ENCODE assay signal across 16 cellular contexts in the genomic region with DNA sequence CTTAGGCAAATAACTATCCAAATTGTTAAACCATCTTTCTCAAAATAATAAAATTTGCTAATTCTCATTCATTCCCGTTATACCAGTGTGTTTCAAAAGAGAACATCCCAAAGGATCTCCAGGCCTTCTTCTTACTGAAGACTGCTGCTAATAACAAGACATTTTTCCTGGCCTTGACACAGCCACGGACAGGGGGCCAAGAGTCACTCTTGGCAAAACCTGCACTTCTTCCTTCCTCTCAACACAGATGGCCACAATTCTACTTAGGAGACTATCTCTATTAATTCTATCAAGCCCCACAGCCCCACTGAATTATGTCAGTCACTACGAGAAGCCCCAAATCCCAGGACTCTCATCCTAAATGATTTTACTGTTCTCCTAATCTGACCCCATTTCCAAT.
"Had no signal": no experiment of that assay in that cellular context is flagged by ENCODE, and none has a peak within 500 bp of the region (broad histone marks: within the 10 kb centered on the region; RNA-seq: fewer than 3 reads in every experiment).

No MANE protein-coding gene starts in this region.

- H3K9me3 ChIP-seq: prostate gland, testis, tibial nerve, upper lobe of right lung had no signal

- H3K36me3 Mint-ChIP-seq: naive thymus-derived CD8-positive, alpha-beta T cell had no signal

- H3K27me3 ChIP-seq: testis, tibial nerve, upper lobe of right lung had no signal

- ATAC-seq: left colon; naive thymus-derived CD8-positive, alpha-beta T cell; sciatic nerve; stimulated activated naive B cell treated with anti-CD40 and anti-IgM and Interleukin-4, amounts not matched to agents 10 μg/mL and 1 μg/mL and 100 μg/mL, for 72 hours; stimulated activated naive CD8-positive, alpha-beta T cell treated with anti-CD3 and anti-CD28 coated beads, Interleukin-15, amount 100 ng/mL, for 72 hours; upper lobe of right lung had no signal

- DNase-seq: kidney; left colon; mammary epithelial cell; naive thymus-derived CD8-positive, alpha-beta T cell; stimulated activated CD4-positive, alpha-beta T cell treated with anti-CD3 and anti-CD28 coated beads, Interleukin-2, amount 100 ng/mL, for 24 hours; stimulated activated CD4-positive, alpha-beta T cell treated with anti-CD3 and anti-CD28 coated beads, Interleukin-4, amount 100 ng/mL, for 4 hours; stimulated activated naive B cell treated with anti-CD40 and anti-IgM and Interleukin-4, amounts not matched to agents 10 μg/mL and 1 μg/mL and 100 μg/mL, for 72 hours; stimulated activated naive CD8-positive, alpha-beta T cell treated with anti-CD3 and anti-CD28 coated beads, Interleukin-15, amount 100 ng/mL, for 72 hours; testis; upper lobe of right lung had no signal

- H3K4me1 ChIP-seq: prostate gland, testis, upper lobe of right lung had no signal

- H3K27ac Mint-ChIP-seq: dendritic cell treated with granulocyte-macrophage colony-stimulating factor and Interleukin-4, amounts not matched to agents 40 ng/mL and 50 ng/mL, for 4 days; naive thymus-derived CD8-positive, alpha-beta T cell; stimulated activated naive B cell treated with anti-CD40 and anti-IgM and Interleukin-4, amounts not matched to agents 10 μg/mL and 1 μg/mL and 100 μg/mL, for 72 hours; stimulated activated naive CD8-positive, alpha-beta T cell treated with anti-CD3 and anti-CD28 coated beads, Interleukin-15, amount 100 ng/mL, for 72 hours had no signal

- H3K4me3 Mint-ChIP-seq: central memory CD8-positive, alpha-beta T cell; dendritic cell treated with granulocyte-macrophage colony-stimulating factor and Interleukin-4, amounts not matched to agents 40 ng/mL and 50 ng/mL, for 4 days; naive thymus-derived CD8-positive, alpha-beta T cell; neural crest cell; stimulated activated naive B cell treated with anti-CD40 and anti-IgM and Interleukin-4, amounts not matched to agents 10 μg/mL and 1 μg/mL and 100 μg/mL, for 72 hours; stimulated activated naive CD8-positive, alpha-beta T cell treated with anti-CD3 and anti-CD28 coated beads, Interleukin-15, amount 100 ng/mL, for 72 hours had no signal

- H3K27ac ChIP-seq: prostate gland, testis, tibial nerve, upper lobe of right lung had no signal

- H3K27me3 Mint-ChIP-seq: central memory CD8-positive, alpha-beta T cell; dendritic cell treated with granulocyte-macrophage colony-stimulating factor and Interleukin-4, amounts not matched to agents 40 ng/mL and 50 ng/mL, for 4 days; stimulated activated naive B cell treated with anti-CD40 and anti-IgM and Interleukin-4, amounts not matched to agents 10 μg/mL and 1 μg/mL and 100 μg/mL, for 72 hours; stimulated activated naive CD8-positive, alpha-beta T cell treated with anti-CD3 and anti-CD28 coated beads, Interleukin-15, amount 100 ng/mL, for 72 hours had no signal

- H3K4me1 Mint-ChIP-seq: central memory CD8-positive, alpha-beta T cell; naive thymus-derived CD8-positive, alpha-beta T cell; neural crest cell; stimulated activated naive B cell treated with anti-CD40 and anti-IgM and Interleukin-4, amounts not matched to agents 10 μg/mL and 1 μg/mL and 100 μg/mL, for 72 hours; stimulated activated naive CD8-positive, alpha-beta T cell treated with anti-CD3 and anti-CD28 coated beads, Interleukin-15, amount 100 ng/mL, for 72 hours had no signal

- H3K36me3 ChIP-seq: prostate gland had no signal

- H3K9me3 Mint-ChIP-seq: central memory CD8-positive, alpha-beta T cell; dendritic cell treated with granulocyte-macrophage colony-stimulating factor and Interleukin-4, amounts not matched to agents 40 ng/mL and 50 ng/mL, for 4 days; naive thymus-derived CD8-positive, alpha-beta T cell; neural crest cell; stimulated activated naive B cell treated with anti-CD40 and anti-IgM and Interleukin-4, amounts not matched to agents 10 μg/mL and 1 μg/mL and 100 μg/mL, for 72 hours; stimulated activated naive CD8-positive, alpha-beta T cell treated with anti-CD3 and anti-CD28 coated beads, Interleukin-15, amount 100 ng/mL, for 72 hours had no signal

- H3K4me3 ChIP-seq: prostate gland, testis, tibial nerve, upper lobe of right lung had no signal
